In the genomic region with DNA sequence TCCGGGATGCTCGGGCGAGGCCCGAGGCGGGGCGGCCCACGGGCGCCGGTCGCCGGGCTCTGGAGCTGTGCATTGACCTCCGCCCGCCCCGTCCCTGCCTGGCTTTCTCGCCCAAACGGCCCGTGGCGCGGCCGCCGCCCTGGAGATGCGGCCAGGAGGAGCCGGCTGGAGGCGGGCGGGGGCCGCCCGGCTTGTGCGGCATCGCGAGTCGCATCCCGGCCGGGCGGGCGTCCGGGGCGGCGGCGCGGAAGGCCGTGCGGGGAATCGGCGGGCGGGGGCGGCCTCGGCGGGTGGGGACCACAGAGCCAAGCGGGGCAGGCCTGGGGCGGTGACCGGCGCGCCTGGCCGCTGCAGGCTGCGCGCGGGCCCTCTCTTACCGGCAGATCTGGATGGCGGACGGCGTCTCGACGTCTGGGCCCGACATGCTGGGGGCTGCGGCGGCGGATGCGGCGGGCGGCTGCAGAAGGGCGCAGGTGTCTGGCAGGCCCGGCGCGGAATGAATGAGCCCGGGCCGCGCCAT, we compare ENCODE assay signal across 7 cellular contexts. TPM values are rescaled to one million over a fixed set of nuclear protein-coding genes. Genes with fewer than 3 reads are reported as not detected.
DNase-seq lines count a peak whose midpoint lies in the region; ATAC-seq and TF ChIP-seq lines count a peak whose summit lies in the region.

No MANE protein-coding gene starts in this region.

- peak overlapping the region; percentile 37 to 76 (median 66) for H3K4me3 ChIP-seq in heart right ventricle
- peak overlapping the region in 2 of 3 donors; percentile 46 to 49 for H3K4me3 ChIP-seq in skeletal muscle tissue (ENCODE audit: low read length in 3 of 3)

- intact Hi-C loops in heart right ventricle (cut with DNase I): loop anchor here in 4 of 10 donors (5.0 to 10.0 kb wide), 4 partner anchors 36 to 156 kb away; partner anchors contain the start of gene ICMT (in 1 of the 4)

- POLR2A ChIA-PET in T-cell (lab: Charles Lee): interaction anchor here in 1 of 2 donors (0.6 kb wide), 1 partner anchor 25 kb away, joined by 3 read pairs; no protein-coding TSS in a partner anchor

- ATAC-seq in HG02798 (IDR thresholded peaks at IDR 0.05; ENCODE audit: poor library complexity, unreplicated experiment) (peak; percentile 3), T-cell (replicated peaks in 1 of 4) (no peak), heart right ventricle (peak in 5 of 8 donors; percentile 1 to 22 (median 18))

- peak overlapping the region; percentile 68 to 76 for H3K27ac Mint-ChIP-seq in T-cell

- H3K9me3 ChIP-seq in heart right ventricle (no peaks in the 10 kb centered on the region), skeletal muscle tissue (ENCODE audit: control insufficient read depth in 3 of 3, low read length in 3 of 3) (no peaks in the 10 kb centered on the region)

- H3K4me1 ChIP-seq in heart right ventricle: peaks cover 5 to 16% (median 13%) of the 10 kb centered on the region in 9 donors
- H3K4me1 ChIP-seq in skeletal muscle tissue (ENCODE audit: control insufficient read depth in 3 of 3, insufficient read depth in 3 of 3, low read length in 3 of 3): peaks cover 13 to 19% (median 14%) of the 10 kb centered on the region in 3 donors

- DNase-seq in T-cell: no peak
- DNase-seq in heart right ventricle: no peak
- DNase-seq in LoVo (ENCODE audit: low spot score): no peak
- no peak for DNase-seq in stimulated activated CD4-positive, alpha-beta T cell treated with anti-CD3 and anti-CD28 coated beads, Interleukin-2, amount 100 ng/mL, for 24 hours

- H3K36me3 ChIP-seq in heart right ventricle (no peaks in the 10 kb centered on the region), skeletal muscle tissue (ENCODE audit: control insufficient read depth in 3 of 3, insufficient read depth in 3 of 3, low read length in 3 of 3) (no peaks in the 10 kb centered on the region)

- H3K36me3 Mint-ChIP-seq in T-cell: no peaks in the 10 kb centered on the region

- H3K4me3 Mint-ChIP-seq in T-cell: peak overlapping the region; percentile 77 to 86 (median 82)

- peak overlapping the region in 9 of 10 donors; percentile 86 to 99 (median 97) for H3K27ac ChIP-seq in heart right ventricle
- H3K27ac ChIP-seq in skeletal muscle tissue (ENCODE audit: low read depth, low read length): no peak overlapping the region

- H3K27me3 ChIP-seq in heart right ventricle (no peaks in the 10 kb centered on the region), skeletal muscle tissue (ENCODE audit: control insufficient read depth in 3 of 3, insufficient read depth in 3 of 3, low read length in 3 of 3) (no peaks in the 10 kb centered on the region)

- 0 to 1% methylated on average over 20 to 77 of the region's 77 CpGs for WGBS in heart right ventricle, 2 donors

- CTCF ChIA-PET in T-cell (lab: Charles Lee): interaction anchor here (0.6 to 1.2 kb wide), 5 partner anchors 34 to 397 kb away, joined by 3 to 9 read pairs (median 3); no protein-coding TSS in a partner anchor

- no peaks in the 10 kb centered on the region for H3K27me3 Mint-ChIP-seq in T-cell

- H3K4me1 Mint-ChIP-seq in T-cell: peaks cover 21 to 24% (median 24%) of the 10 kb centered on the region in 3 donors

- no peaks in the 10 kb centered on the region for H3K9me3 Mint-ChIP-seq in T-cell

- TF ChIP-seq CTCF in heart right ventricle (IDR thresholded peaks at IDR 0.05): no peak

- H3K9ac ChIP-seq in skeletal muscle tissue (ENCODE audit: low read depth in 1 of 3, low read length in 3 of 3): peak overlapping the region in 2 of 3 donors; percentile 32 to 55

- peak; percentile 74 for TF ChIP-seq POLR2A in GM18526 (IDR thresholded peaks at IDR 0.05; ENCODE audit: extremely low read depth, insufficient read length)

RNA-seq across cellular contexts. Expression of gene ACOT7, which starts 0.6 kb away (rescaled TPM):
- total RNA-seq in T-cell (1 to 10 TPM; 6.1 to 9.3 (median 7.4) TPM), heart right ventricle (10 to 100 TPM in 3 of 10 donors, 1 to 10 TPM in 7; 5.1 to 26.9 (median 8.6) TPM), skeletal muscle tissue (3.7 TPM)
- polyA plus RNA-seq in heart right ventricle: 10 to 100 TPM in 1 of 2 donors, 1 to 10 TPM in 1; 4.0 to 40.4 TPM

RNA-seq across cellular contexts. Expression of gene HES2, which starts 26.8 kb away (rescaled TPM):
- total RNA-seq in T-cell (under 1 TPM in 1 of 5 donors, not detected in 4; 0.16 TPM), heart right ventricle (under 1 TPM in 1 of 10 donors, not detected in 9; 0.25 TPM), skeletal muscle tissue (not detected)
- under 1 TPM in 1 of 2 donors, not detected in 1; 0.22 TPM for polyA plus RNA-seq in heart right ventricle

RNA-seq across cellular contexts. Expression of gene ESPN, which starts 31.6 kb away (rescaled TPM):
- 1 to 10 TPM; 2.1 to 9.2 (median 6.2) TPM for total RNA-seq in T-cell
- total RNA-seq in heart right ventricle: under 1 TPM in 5 of 10 donors, not detected in 5; 0.17 to 0.51 (median 0.29) TPM
- under 1 TPM; 0.12 to 0.22 TPM for polyA plus RNA-seq in heart right ventricle
- 0.52 TPM for total RNA-seq in skeletal muscle tissue

Comparison
In these comparisons a context has a peak if more than half of its experiments do, and no peak if none do; other contexts are left out.
1. ATAC-seq: peak in HG02798 (single experiment) and heart right ventricle (5 of 8); none in T-cell (0 of 4).